ENCODE assay signal across 18 cellular contexts in genomic region chr4:8433181-8433580, GRCh38.
"Had no signal": no experiment of that assay in that cellular context is flagged by ENCODE, and none has a peak within 500 bp of the region (broad histone marks: within the 10 kb centered on the region; RNA-seq: fewer than 3 reads in every experiment).

No MANE protein-coding gene starts in this region.

- H3K4me3 Mint-ChIP-seq: activated T-helper 17 cell treated with anti-CD3 and anti-CD28 coated beads, Interleukin-2, amount 50 U/mL, for 72 hours; dendritic cell treated with granulocyte-macrophage colony-stimulating factor and Interleukin-4, amounts not matched to agents 40 ng/mL and 50 ng/mL, for 4 days; T-helper 2 cell treated with Interferon-gamma antibody and Interleukin-4, amounts not matched to agents 5 μg/mL and 100 μg/mL, for 36 hours had no signal

- H3K36me3 Mint-ChIP-seq: naive B cell had no signal

- H3K27me3 ChIP-seq: body of pancreas, hepatocyte, left lung, pancreas, sigmoid colon, tibial nerve had no signal

- DNase-seq: activated naive CD4-positive, alpha-beta T cell treated with anti-CD3 and anti-CD28 coated beads, Interleukin-2, amount 50 U/mL, for 16 hours; amniotic stem cell; body of pancreas; cerebellar nuclear complex; effector memory CD4-positive, alpha-beta T cell; kidney; left lung; mammary epithelial cell; naive B cell; pancreas; sigmoid colon; stimulated activated CD4-positive, alpha-beta T cell treated with anti-CD3 and anti-CD28 coated beads, Interleukin-12 subunit alpha, Interleukin-12 subunit beta, amount 100 ng/mL, for 4 hours; stimulated activated CD4-positive, alpha-beta T cell treated with anti-CD3 and anti-CD28 coated beads, Interleukin-2, amount 100 ng/mL, for 24 hours had no signal

- H3K9me3 ChIP-seq: body of pancreas, left lung, pancreas, sigmoid colon, tibial nerve had no signal

- H3K27me3 Mint-ChIP-seq: activated T-helper 17 cell treated with anti-CD3 and anti-CD28 coated beads, Interleukin-2, amount 50 U/mL, for 72 hours; dendritic cell treated with granulocyte-macrophage colony-stimulating factor and Interleukin-4, amounts not matched to agents 40 ng/mL and 50 ng/mL, for 4 days; naive B cell had no signal

- H3K4me2 ChIP-seq: hepatocyte had no signal

- FAIRE-seq: kidney, pancreas had no signal

- H3K27ac Mint-ChIP-seq: activated T-helper 17 cell treated with anti-CD3 and anti-CD28 coated beads, Interleukin-2, amount 50 U/mL, for 72 hours; dendritic cell treated with granulocyte-macrophage colony-stimulating factor and Interleukin-4, amounts not matched to agents 40 ng/mL and 50 ng/mL, for 4 days; T-helper 2 cell treated with Interferon-gamma antibody and Interleukin-4, amounts not matched to agents 5 μg/mL and 100 μg/mL, for 36 hours had no signal

- ATAC-seq: activated T-helper 17 cell treated with anti-CD3 and anti-CD28 coated beads, Interleukin-2, amount 50 U/mL, for 72 hours; body of pancreas; left lung; pancreas had no signal

- H2AFZ ChIP-seq: hepatocyte had no signal

- H3K36me3 ChIP-seq: left lung, pancreas, sigmoid colon had no signal

- H3K9me3 Mint-ChIP-seq: activated T-helper 17 cell treated with anti-CD3 and anti-CD28 coated beads, Interleukin-2, amount 50 U/mL, for 72 hours; naive B cell; T-helper 2 cell treated with Interferon-gamma antibody and Interleukin-4, amounts not matched to agents 5 μg/mL and 100 μg/mL, for 36 hours had no signal

- H3K4me3 ChIP-seq: body of pancreas, hepatocyte, left lung, pancreas, sigmoid colon, tibial nerve had no signal

- H3K27ac ChIP-seq: body of pancreas, hepatocyte, left lung, pancreas, sigmoid colon, tibial nerve had no signal
